ENCODE assay signal across 28 cellular contexts in genomic region chr11:102620179-102620578, GRCh38. TPM values are rescaled to one million over a fixed set of nuclear protein-coding genes. Genes with fewer than 3 reads are reported as not detected.
DNase-seq lines count a peak whose midpoint lies in the region; ATAC-seq, FAIRE-seq and TF ChIP-seq lines count a peak whose summit lies in the region.
"Had no signal": no experiment of that assay in that cellular context is flagged by ENCODE, and none has a peak within 500 bp of the region (broad histone marks: within the 10 kb centered on the region; RNA-seq: fewer than 3 reads in every experiment).

No MANE protein-coding gene starts in this region.

- no peaks in the 10 kb centered on the region for H3K79me2 ChIP-seq in GM23338 (replicated peaks; ENCODE audit: insufficient read depth)
- H3K79me2 ChIP-seq in K562 (ENCODE audit: control insufficient read depth, insufficient read depth, low read length), result no peaks in the 10 kb centered on the region
- H3K79me2 ChIP-seq in smooth muscle cell (ENCODE audit: low read depth), result no peaks in the 10 kb centered on the region

- H3K9me2 ChIP-seq in GM23338 (ENCODE audit: insufficient read depth), result peaks cover 5% of the 10 kb centered on the region; the same call in 1 of the 2 replicates

- no peaks in the 10 kb centered on the region for H3K9me1 ChIP-seq in K562 (ENCODE audit: control insufficient read depth, insufficient read depth, low read length)

- no peaks in the 10 kb centered on the region for H3K27me3 ChIP-seq in GM23338 (ENCODE audit: insufficient read depth)
- H3K27me3 ChIP-seq in K562 (ENCODE audit: control insufficient read depth in 2 of 2, insufficient read depth in 2 of 2, low read length in 2 of 2), result peaks cover 0 to 5% of the 10 kb centered on the region in 2 experiments; a peak in 1 of 5 replicates
- H3K27me3 ChIP-seq in smooth muscle cell (ENCODE audit: low read depth), result no peaks in the 10 kb centered on the region
- peaks cover under 1% of the 10 kb centered on the region for H3K27me3 ChIP-seq in gastroesophageal sphincter
- H3K27me3 ChIP-seq: SJCRH30 had no signal

- H3K27me3 Mint-ChIP-seq in GM23338 (ENCODE audit: insufficient read depth, low read depth, poor library complexity), result no peaks in the 10 kb centered on the region

- no peak for FAIRE-seq in K562 (lab: Jason Lieb, UNC)
- FAIRE-seq: G401.6, HepG2 had no signal

- H3K36me3 Mint-ChIP-seq in GM23338 (ENCODE audit: low read depth), result no peaks in the 10 kb centered on the region
- H3K36me3 Mint-ChIP-seq: CD4-positive, alpha-beta memory T cell had no signal

- H2AFZ ChIP-seq in GM23338, result peak overlapping the region; percentile 52; the same call in 1 of the 2 replicates
- H2AFZ ChIP-seq in K562 (ENCODE audit: low read depth, low read length), result 0 out of 2 replicates have a peak overlapping the region, but pooled peaks have one; percentile 65
- H2AFZ ChIP-seq in smooth muscle cell (ENCODE audit: low read depth), result no peak overlapping the region

- H4K20me1 ChIP-seq in GM23338 (replicated peaks; ENCODE audit: insufficient read depth) (no peaks in the 10 kb centered on the region), K562 (replicated peaks; ENCODE audit: control insufficient read depth, insufficient read depth, low read length) (no peaks in the 10 kb centered on the region), smooth muscle cell (ENCODE audit: low read depth) (no peaks in the 10 kb centered on the region)

- ATAC-seq in GM23338, result no peak
- no peak for ATAC-seq in K562
- no peak for ATAC-seq in HG03135 (IDR thresholded peaks at IDR 0.05; ENCODE audit: unreplicated experiment)
- ATAC-seq in gastroesophageal sphincter, result no peak
- ATAC-seq: HepG2, Right ventricle myocardium inferior, SK-N-SH treated with all-trans-retinoic acid at 6 μM for 48 hours had no signal

- CTCF ChIA-PET in K562 (lab: Yijun Ruan, JAX; ENCODE audit: low intra/inter-chr PET ratio), result no interaction called here

- H3K36me3 ChIP-seq in GM23338 (ENCODE audit: insufficient read depth) (no peaks in the 10 kb centered on the region), K562 (ENCODE audit: control insufficient read depth, insufficient read depth, low read length) (no peaks in the 10 kb centered on the region), smooth muscle cell (ENCODE audit: low read depth) (no peaks in the 10 kb centered on the region), gastroesophageal sphincter (no peaks in the 10 kb centered on the region)
- H3K36me3 ChIP-seq: SJCRH30 had no signal

- no peak overlapping the region for H3K27ac ChIP-seq in GM23338 (ENCODE audit: low read depth)
- no peak overlapping the region for H3K27ac ChIP-seq in K562 (ENCODE audit: extremely low read depth, low read depth, low read length)
- H3K27ac ChIP-seq in smooth muscle cell (ENCODE audit: low read depth), result peak overlapping the region; percentile 34
- H3K27ac ChIP-seq in gastroesophageal sphincter, result no peak overlapping the region
- H3K27ac ChIP-seq: SJCRH30 had no signal

- BruUV-seq in K562 (replicated peaks; lab: Mats Ljungman, UMichigan), result no TSS peak

- H3F3A ChIP-seq in GM23338 (replicated peaks; ENCODE audit: low read depth) (no peaks in the 10 kb centered on the region), smooth muscle cell (ENCODE audit: low read depth) (peaks cover 7% of the 10 kb centered on the region)

- no peak overlapping the region for H3K9ac ChIP-seq in K562 (ENCODE audit: insufficient read depth in 1 of 2, low read depth in 2 of 2, low read length in 2 of 2)
- no peak overlapping the region for H3K9ac ChIP-seq in smooth muscle cell (ENCODE audit: low read depth)

- H3K4me1 Mint-ChIP-seq in GM23338, result peaks cover 15% of the 10 kb centered on the region
- H3K4me1 Mint-ChIP-seq: CD4-positive, alpha-beta memory T cell had no signal

- no peak for TF ChIP-seq EP300 in K562 (IDR thresholded peaks at IDR 0.05; ENCODE audit: low read length)
- TF ChIP-seq EP300 in gastroesophageal sphincter (IDR thresholded peaks at IDR 0.05), result no peak

- DNase-seq in GM23338 (ENCODE audit: low spot score), result no peak
- DNase-seq in K562 (ENCODE audit: extremely low read depth in 1 of 4, low spot score in 3 of 4), result no peak
- DNase-seq in smooth muscle cell (lab: John Stamatoyannopoulos, UW; ENCODE audit: unreplicated experiment), result no peak
- no peak for DNase-seq in dedifferentiated amniotic fluid mesenchymal stem cell (ENCODE audit: extremely low spot score)
- no peak for DNase-seq in stimulated activated CD4-positive, alpha-beta T cell treated with anti-CD3 and anti-CD28 coated beads, Interleukin-2, amount 100 ng/mL, for 48 hours
- DNase-seq: C1 segment of cervical spinal cord; Caco-2; CD4-positive, alpha-beta memory T cell; H7; KBM-7; NCI-H2029; NCI-H446; NCI-H526; NCI-H82; NK-92 treated with Interleukin-12 subunit alpha and Interleukin-12 subunit beta, amount 100 ng/mL, for 24 hours; PC-3; SJCRH30 had no signal

- TF ChIP-seq POLR2A in K562 (conservative IDR thresholded peaks at IDR 0.05), result no peak
- no peak for TF ChIP-seq POLR2A in gastroesophageal sphincter (IDR thresholded peaks at IDR 0.05)

- in situ Hi-C loops in K562 (cut with MboI), result no loop called here

- H3K9me3 ChIP-seq in K562 (replicated peaks; ENCODE audit: control insufficient read depth, insufficient read depth, low read depth, low read length), result no peaks in the 10 kb centered on the region
- no peaks in the 10 kb centered on the region for H3K9me3 ChIP-seq in smooth muscle cell (replicated peaks; ENCODE audit: low read depth)
- H3K9me3 ChIP-seq in gastroesophageal sphincter, result no peaks in the 10 kb centered on the region
- H3K9me3 ChIP-seq: Caco-2, SJCRH30 had no signal

- TF ChIP-seq CTCF in GM23338 (conservative IDR thresholded peaks at IDR 0.05; ENCODE audit: low read depth in 2 of 2) (no peak), K562 (IDR thresholded peaks at IDR 0.05 in 2 of 3, conservative IDR thresholded peaks at IDR 0.05 in 1 of 3; ENCODE audit: insufficient read depth in 2 of 3, low read depth in 1 of 3, low read length in 3 of 3) (no peak), smooth muscle cell (IDR thresholded peaks at IDR 0.05; ENCODE audit: borderline replicate concordance, insufficient read depth, poor library complexity, severe bottlenecking) (no peak), gastroesophageal sphincter (IDR thresholded peaks at IDR 0.05) (no peak)

- no peak overlapping the region for H3K27ac Mint-ChIP-seq in GM23338
- H3K27ac Mint-ChIP-seq: CD4-positive, alpha-beta memory T cell had no signal

- peaks cover 6% of the 10 kb centered on the region; the same call in 1 of the 2 replicates for H3K4me1 ChIP-seq in GM23338 (ENCODE audit: insufficient read depth)
- peaks cover 0 to 7% of the 10 kb centered on the region in 2 experiments; a peak in 2 of 5 replicates for H3K4me1 ChIP-seq in K562 (replicated peaks in 1 of 2; ENCODE audit: control insufficient read depth in 2 of 2, insufficient read depth in 2 of 2, low read length in 2 of 2)
- H3K4me1 ChIP-seq in smooth muscle cell (ENCODE audit: low read depth), result no peaks in the 10 kb centered on the region
- no peaks in the 10 kb centered on the region for H3K4me1 ChIP-seq in gastroesophageal sphincter
- H3K4me1 ChIP-seq: SJCRH30 had no signal

- no peak overlapping the region for H3K4me2 ChIP-seq in GM23338
- no peak overlapping the region for H3K4me2 ChIP-seq in K562 (ENCODE audit: insufficient read depth, low read length)
- H3K4me2 ChIP-seq in smooth muscle cell, result no peak overlapping the region

- TF ChIP-seq RAD21 in K562 (CRISPR knock-in tag; conservative IDR thresholded peaks at IDR 0.05 in 1 of 2, IDR thresholded peaks at IDR 0.05 in 1 of 2), result no peak

- no peak overlapping the region for H3K4me3 Mint-ChIP-seq in GM23338
- H3K4me3 Mint-ChIP-seq: CD4-positive, alpha-beta memory T cell had no signal

- no peak overlapping the region for H3K4me3 ChIP-seq in GM23338
- H3K4me3 ChIP-seq in K562, result no peak overlapping the region
- no peak overlapping the region for H3K4me3 ChIP-seq in smooth muscle cell
- H3K4me3 ChIP-seq in gastroesophageal sphincter, result no peak overlapping the region
- H3K4me3 ChIP-seq: SJCRH30 had no signal

- H3K9me3 Mint-ChIP-seq in GM23338, result no peaks in the 10 kb centered on the region; the same call in 2 of the 3 replicates
- H3K9me3 Mint-ChIP-seq: CD4-positive, alpha-beta memory T cell had no signal

- POLR2A ChIA-PET in K562 (lab: Yijun Ruan, JAX), result interaction anchor here (0.6 kb wide), 1 partner anchor 105 kb away, joined by 3 read pairs; no protein-coding TSS in a partner anchor

- intact Hi-C loops in K562 (cut with micrococcal nuclease), result no loop called here

TF ChIP-seq in GM23338, 12 proteins besides CTCF, POLR2A, EP300 and RAD21 (continues in another document):
- no peak for TF ChIP-seq EZH2 (IDR thresholded peaks at IDR 0.05; ENCODE audit: low read depth, unreplicated experiment)

TF ChIP-seq in K562, 482 proteins besides CTCF, POLR2A, EP300 and RAD21 (continues in another document):
- no peak for TF ChIP-seq MEF2A (IDR thresholded peaks at IDR 0.05; ENCODE audit: control insufficient read depth, low read depth, low read length)
- TF ChIP-seq HES1 (IDR thresholded peaks at IDR 0.05; ENCODE audit: low read depth), result no peak

RNA-seq across cellular contexts. Expression of gene MMP20, which starts 5.0 kb away (rescaled TPM):
- not detected in 2 replicates for total RNA-seq in GM23338 (2014; rRNA removed; shearing (Covaris generic))
- not detected in 2 replicates for polyA plus RNA-seq in GM23338 (2016; fragmentation: Nextera tagmentation; extraction: Ambion mirVana)
- not detected in 2 replicates for total RNA-seq in K562 (2011; cell fraction: chromatin; rRNA removed; ENCODE audit: low replicate concordance)
- not detected in 2 replicates for total RNA-seq in K562 (2011; cell fraction: nucleolus; rRNA removed)
- not detected in 2 replicates for total RNA-seq in K562 (2011; cell fraction: nucleoplasm; rRNA removed)
- total RNA-seq in K562 (2014; rRNA removed), result not detected in 2 replicates
- total RNA-seq in K562 (2014; rRNA removed; fragmentation: Illumina TruSeq; extraction: Trizol), result not detected in 2 replicates
- not detected in 2 replicates for total RNA-seq in K562 (2015; rRNA removed; fragmentation: Illumina TruSeq; extraction: Trizol)
- total RNA-seq in K562 (2021), result not detected in 2 replicates
- not detected in 2 replicates for polyA plus RNA-seq in K562 (2011; rRNA removed)
- not detected in 2 replicates for polyA plus RNA-seq in K562 (2011; cell fraction: cytosol; rRNA removed)
- not detected in 2 replicates for polyA plus RNA-seq in K562 (2011; cell fraction: nucleus; rRNA removed)
- not detected in 2 replicates for polyA plus RNA-seq in K562 (2012)
- not detected in 2 replicates for polyA plus RNA-seq in K562 (2014; fragmentation: Illumina TruSeq; extraction: Trizol)
- not detected for polyA plus RNA-seq in K562 (2014; fragmentation: Nextera tagmentation; extraction: Ambion mirVana)
- not detected in 2 replicates for polyA plus RNA-seq in K562 (2014; rRNA removed)
- polyA minus RNA-seq in K562 (2011; rRNA and poly(A)+ RNA removed), result not detected in 2 replicates
- not detected in 2 replicates for polyA minus RNA-seq in K562 (2011; cell fraction: cytosol; rRNA and poly(A)+ RNA removed)
- not detected in 2 replicates for polyA minus RNA-seq in K562 (2011; cell fraction: nucleus; rRNA and poly(A)+ RNA removed)
- total RNA-seq in smooth muscle cell, result 0.49 TPM in 1 of 2 replicates, not detected in the other
- 0.46 and 0.87 TPM in 2 replicates for polyA plus RNA-seq in smooth muscle cell
- not detected for total RNA-seq in gastroesophageal sphincter
- total RNA-seq: A673; Caco-2; CD4-positive, alpha-beta memory T cell; H7; HepG2; HT-29; LHCN-M2; MCF 10A; PC-3; Right ventricle myocardium inferior; RPMI7951; SJCRH30 had no signal
- polyA plus RNA-seq: CD4-positive, alpha-beta memory T cell had no signal
